In genomic region chr4:114563536-114564315, GRCh38 we compare ENCODE assay signal across 13 cellular contexts. TPM values are rescaled to one million over a fixed set of nuclear protein-coding genes. Genes with fewer than 3 reads are reported as not detected.
A peak's percentile ranks its signal among the peaks of the same experiment; 100 is the strongest.
DNase-seq lines count a peak whose midpoint lies in the region; ATAC-seq and TF ChIP-seq lines count a peak whose summit lies in the region.
"Had no signal": no experiment of that assay in that cellular context is flagged by ENCODE, and none has a peak within 500 bp of the region (broad histone marks: within the 10 kb centered on the region; RNA-seq: fewer than 3 reads in every experiment).

No MANE protein-coding gene starts in this region.

- H3K4me1 Mint-ChIP-seq in Caco-2 (ENCODE audit: low read depth, unreplicated experiment), result peaks cover 15% of the 10 kb centered on the region
- H3K4me1 Mint-ChIP-seq: activated naive CD8-positive, alpha-beta T cell treated with anti-CD3 and anti-CD28 coated beads for 36 hours had no signal

- H3K27ac Mint-ChIP-seq in Caco-2 (ENCODE audit: unreplicated experiment), result peak overlapping the region; percentile 76
- H3K27ac Mint-ChIP-seq: activated naive CD8-positive, alpha-beta T cell treated with anti-CD3 and anti-CD28 coated beads for 36 hours had no signal

- H3K9me3 Mint-ChIP-seq in Caco-2 (ENCODE audit: unreplicated experiment), result peaks cover 1% of the 10 kb centered on the region

- no peaks in the 10 kb centered on the region for H3K27me3 Mint-ChIP-seq in Caco-2 (ENCODE audit: insufficient read depth, unreplicated experiment)
- H3K27me3 Mint-ChIP-seq: activated naive CD8-positive, alpha-beta T cell treated with anti-CD3 and anti-CD28 coated beads for 36 hours had no signal

- POLR2A ChIA-PET in Caco-2 (lab: Charles Lee), result no interaction called here

- no TSS peak for BruUV-seq in Caco-2 (replicated peaks; lab: Mats Ljungman, UMichigan)

- H3K27ac ChIP-seq in lung (ENCODE audit: low read depth in 1 of 2, low read length in 1 of 2), result no peak overlapping the region
- H3K27ac ChIP-seq: parathyroid adenoma had no signal

- WGBS in lung, 2 donors, result 45 to 48% methylated on average over 5 of the region's 5 CpGs

- peak overlapping the region; percentile 52 for H3K4me3 Mint-ChIP-seq in Caco-2 (ENCODE audit: unreplicated experiment)
- H3K4me3 Mint-ChIP-seq: activated naive CD8-positive, alpha-beta T cell treated with anti-CD3 and anti-CD28 coated beads for 36 hours had no signal

- H3K4me1 ChIP-seq in Caco-2 (peaks cover 38% of the 10 kb centered on the region), lung (ENCODE audit: control insufficient read depth in 2 of 2, insufficient read depth in 2 of 2, low read length in 2 of 2) (no peaks in the 10 kb centered on the region)
- H3K4me1 ChIP-seq: parathyroid adenoma had no signal

- H3K36me3 Mint-ChIP-seq in Caco-2 (ENCODE audit: insufficient read depth, unreplicated experiment), result no peaks in the 10 kb centered on the region
- H3K36me3 Mint-ChIP-seq: activated naive CD8-positive, alpha-beta T cell treated with anti-CD3 and anti-CD28 coated beads for 36 hours had no signal

- no peak overlapping the region; the same call in 1 of the 2 replicates for H3K4me3 ChIP-seq in Caco-2 (ENCODE audit: low read depth, low read length)
- no peak overlapping the region for H3K4me3 ChIP-seq in astrocyte of the spinal cord (ENCODE audit: low read depth, low read length)
- no peak overlapping the region for H3K4me3 ChIP-seq in lung
- H3K4me3 ChIP-seq in MG63, result no peak overlapping the region

- ATAC-seq in lung (ENCODE audit: insufficient read depth, low FRiP score), result peak; percentile 77
- no peak for ATAC-seq in HG03442 (IDR thresholded peaks at IDR 0.05; ENCODE audit: unreplicated experiment)
- ATAC-seq in esophagus mucosa, result no peak
- ATAC-seq in GM18517 (IDR thresholded peaks at IDR 0.05; ENCODE audit: unreplicated experiment), result no peak

- CTCF ChIA-PET in Caco-2 (lab: Charles Lee), result interaction anchor here (0.6 to 1.2 kb wide), 3 partner anchors 28 to 91 kb away, joined by 3 to 5 read pairs (median 3); no protein-coding TSS in a partner anchor

- H3K9me3 ChIP-seq in Caco-2, result peaks cover 13% of the 10 kb centered on the region
- no peaks in the 10 kb centered on the region for H3K9me3 ChIP-seq in lung (ENCODE audit: control insufficient read depth in 2 of 2, insufficient read depth in 1 of 2, low read length in 1 of 2)
- no peaks in the 10 kb centered on the region for H3K9me3 ChIP-seq in MG63

- intact Hi-C loops in Caco-2 (cut with micrococcal nuclease; ENCODE audit: unreplicated experiment), result loop anchor here (1.0 kb wide), 4 partner anchors 19 to 84 kb away; partner anchors contain the start of gene UGT8

- H3K36me3 ChIP-seq in Caco-2 (ENCODE audit: control insufficient read depth, insufficient read depth, low read length) (no peaks in the 10 kb centered on the region), lung (ENCODE audit: control insufficient read depth in 2 of 2, insufficient read depth in 2 of 2, low read length in 2 of 2) (no peaks in the 10 kb centered on the region), MG63 (no peaks in the 10 kb centered on the region)

- in situ Hi-C loops in astrocyte of the spinal cord (cut with HindIII; ENCODE audit: low sequenced_read_pairs), result no loop called here

- TF ChIP-seq CTCF in Caco-2 (IDR thresholded peaks at IDR 0.05; ENCODE audit: insufficient read depth in 1 of 2, low read depth in 1 of 2, low read length in 1 of 2, severe bottlenecking in 1 of 2, unreplicated experiment in 1 of 2) (no peak), astrocyte of the spinal cord (IDR thresholded peaks at IDR 0.05; ENCODE audit: low read depth, low read length) (no peak), lung (IDR thresholded peaks at IDR 0.05; ENCODE audit: control extremely low read depth, extremely low read depth) (no peak)

- DNase-seq in Caco-2 (peak; percentile 65 to 84), LoVo (ENCODE audit: low spot score) (peak; percentile 73), astrocyte of the spinal cord (ENCODE audit: low read depth, low spot score) (peak; percentile 60), lung (ENCODE audit: low spot score) (peak; percentile 34), MG63 (no peak)
- DNase-seq: activated CD8-positive, alpha-beta memory T cell treated with anti-CD3 and anti-CD28 coated beads for 24 hours; activated naive CD8-positive, alpha-beta T cell treated with anti-CD3 and anti-CD28 coated beads for 36 hours; NCI-H2171 treated with DMSO at 0.1 percent for 48 hours; stimulated activated CD4-positive, alpha-beta T cell treated with anti-CD3 and anti-CD28 coated beads, Interleukin-1b, Interleukin-23, amount 100 ng/mL, for 48 hours had no signal

- H3K27me3 ChIP-seq in Caco-2 (replicated peaks; ENCODE audit: control insufficient read depth, insufficient read depth, low read length) (no peaks in the 10 kb centered on the region), lung (ENCODE audit: control insufficient read depth, insufficient read depth) (no peaks in the 10 kb centered on the region), MG63 (no peaks in the 10 kb centered on the region)

RNA-seq across cellular contexts. Expression of gene UGT8, which starts 34.9 kb away (rescaled TPM):
- total RNA-seq in Caco-2 (2022) (11.9 and 14.8 TPM in 2 replicates), lung (1 to 10 TPM; 2.5 to 9.9 TPM), esophagus mucosa (1.1 TPM)
- polyA plus RNA-seq in lung, result 1 to 10 TPM in 1 of 2 donors, under 1 TPM in 1; 0.37 to 1.2 TPM
- total RNA-seq in MG63 (2014; rRNA removed; shearing (Covaris generic); ENCODE audit: low replicate concordance), result not detected in 2 replicates
